In the genomic region with DNA sequence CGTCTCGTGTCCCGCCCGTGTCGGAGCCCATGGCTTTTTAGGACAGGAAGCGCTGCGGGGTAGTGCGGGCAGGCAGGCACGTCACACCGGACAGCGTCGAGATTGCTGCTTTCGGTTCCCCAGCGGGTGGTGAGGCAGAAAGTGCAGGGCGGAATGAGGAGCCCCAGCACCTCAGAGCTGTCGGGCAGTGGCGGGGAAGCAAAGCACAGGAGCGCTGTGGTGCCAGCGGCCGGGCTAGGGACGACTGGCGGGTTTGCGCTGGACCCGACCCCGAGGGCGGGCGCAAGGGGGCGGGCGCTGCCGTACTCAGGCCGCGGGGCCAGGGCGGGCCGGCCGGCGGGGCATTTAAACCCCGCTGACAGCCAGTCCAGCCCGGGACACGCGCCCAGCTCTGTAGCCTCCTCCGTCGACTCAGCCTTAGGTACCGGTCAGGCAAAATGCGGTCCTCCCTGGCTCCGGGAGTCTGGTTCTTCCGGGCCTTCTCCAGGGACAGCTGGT, we compare ENCODE assay signal across 8 cellular contexts. TPM values are rescaled to one million over a fixed set of nuclear protein-coding genes. Genes with fewer than 3 reads are reported as not detected.
DNase-seq lines count a peak whose midpoint lies in the region; ATAC-seq and TF ChIP-seq lines count a peak whose summit lies in the region.

A gene (plus strand): TSS at position 375 of the 498 bp plus-strand sequence. CDS start 63 bp downstream, at position 438.

- H3K4me3 ChIP-seq in BE2C (ENCODE audit: low read depth, low read length) (peak within 1 kb of the TSS; percentile 44), adipocyte (ENCODE audit: low read length) (peak within 1 kb of the TSS; percentile 89), right cardiac atrium (ENCODE audit: low read length) (peak within 1 kb of the TSS; percentile 60), prostate gland (peak within 1 kb of the TSS; percentile 45 to 50)

- DNase-seq in BE2C (peak; percentile 44), OCI-M1 (lab: John Stamatoyannopoulos, UW) (peak; percentile 49), adipocyte (ENCODE audit: low read depth) (peak; percentile 82), right cardiac atrium (peak; percentile 79 to 90 (median 90)), prostate gland (ENCODE audit: low spot score) (peak; percentile 52), NCI-H1436 (lab: John Stamatoyannopoulos, UW) (no peak)

- H3K27ac ChIP-seq in right cardiac atrium (ENCODE audit: low read length) (no peak within 1 kb of the TSS), prostate gland (peak within 1 kb of the TSS; percentile 56 to 71)

- WGBS in right cardiac atrium, result under 1% methylated on average over 46 of the region's 46 CpGs
- under 1% methylated on average over 31 of the region's 46 CpGs for WGBS in prostate gland

- H3K27me3 ChIP-seq in BE2C (peaks cover 52% of the 10 kb centered on the region), adipocyte (replicated peaks; ENCODE audit: control insufficient read depth, insufficient read depth, low read length) (no peaks in the 10 kb centered on the region), right cardiac atrium (ENCODE audit: control insufficient read depth, insufficient read depth) (no peaks in the 10 kb centered on the region), prostate gland (replicated peaks; ENCODE audit: insufficient read depth) (no peaks in the 10 kb centered on the region)

- TF ChIP-seq CTCF in BE2C (IDR thresholded peaks at IDR 0.05; ENCODE audit: low read depth, low read length) (no peak), prostate gland (IDR thresholded peaks at IDR 0.05) (peak in 3 of 4 experiments; percentile 22 to 52 (median 38))

- no peaks in the 10 kb centered on the region for H3K36me3 ChIP-seq in BE2C
- H3K36me3 ChIP-seq in adipocyte (ENCODE audit: control insufficient read depth, insufficient read depth, low read length, severe bottlenecking), result no peaks in the 10 kb centered on the region
- H3K36me3 ChIP-seq in prostate gland, result no peaks in the 10 kb centered on the region

- H3K9me3 ChIP-seq in BE2C (no peaks in the 10 kb centered on the region), adipocyte (ENCODE audit: control insufficient read depth, low read length) (no peaks in the 10 kb centered on the region), right cardiac atrium (ENCODE audit: control insufficient read depth, low read length) (no peaks in the 10 kb centered on the region), prostate gland (no peaks in the 10 kb centered on the region)

- H3K4me1 ChIP-seq in BE2C, result no peaks in the 10 kb centered on the region
- H3K4me1 ChIP-seq in adipocyte (ENCODE audit: control insufficient read depth, insufficient read depth, low read length), result no peaks in the 10 kb centered on the region
- H3K4me1 ChIP-seq in right cardiac atrium (ENCODE audit: control insufficient read depth, insufficient read depth, low read length), result no peaks in the 10 kb centered on the region
- H3K4me1 ChIP-seq in prostate gland (replicated peaks), result peaks cover 4% of the 10 kb centered on the region

- peak within 1 kb of the TSS; percentile 83 for H3K9ac ChIP-seq in adipocyte (ENCODE audit: low read length)

- intact Hi-C loops in right cardiac atrium (cut with DNase I) (no loop called here), prostate gland (cut with DNase I) (no loop called here)

- ATAC-seq in GM18907 (IDR thresholded peaks at IDR 0.05; ENCODE audit: unreplicated experiment), result peak; percentile 93
- ATAC-seq in HG03064 (IDR thresholded peaks at IDR 0.05; ENCODE audit: low read depth, unreplicated experiment), result peak; percentile 97
- ATAC-seq in right cardiac atrium, result peak; percentile 95

- TF ChIP-seq POLR2A in prostate gland (IDR thresholded peaks at IDR 0.05), result peak; percentile 40

RNA-seq across cellular contexts. Expression of the gene that starts here (rescaled TPM):
- polyA plus RNA-seq in BE2C (2012; ENCODE audit: insufficient read depth, insufficient read length, low read depth), result 1.1 TPM
- 1 to 10 TPM; 2.9 to 4.6 (median 4.3) TPM for total RNA-seq in right cardiac atrium
- polyA plus RNA-seq in right cardiac atrium, result 0.97 TPM
- total RNA-seq in prostate gland, result 10 to 100 TPM; 10.2 to 13.3 TPM
